9 cellular contexts compared by ENCODE assay signal in genomic region chr6:15628499-15629131, GRCh38. TPM values are rescaled to one million over a fixed set of nuclear protein-coding genes. Genes with fewer than 3 reads are reported as not detected.
DNase-seq lines count a peak whose midpoint lies in the region; ATAC-seq, FAIRE-seq and TF ChIP-seq lines count a peak whose summit lies in the region.
"Had no signal": no experiment of that assay in that cellular context is flagged by ENCODE, and none has a peak within 500 bp of the region (broad histone marks: within the 10 kb centered on the region; RNA-seq: fewer than 3 reads in every experiment).

No MANE protein-coding gene starts in this region.

- H3K9ac ChIP-seq in SK-N-MC (ENCODE audit: insufficient read length), result peak overlapping the region; percentile 46
- no peak overlapping the region for H3K9ac ChIP-seq in colonic mucosa (ENCODE audit: low read depth in 2 of 2, low read length in 2 of 2)

- no peak for ATAC-seq in GM19455 (IDR thresholded peaks at IDR 0.05; ENCODE audit: unreplicated experiment)

- H3K9me3 ChIP-seq in SK-N-MC (ENCODE audit: low read depth, low read length), result no peaks in the 10 kb centered on the region
- H3K9me3 ChIP-seq in colonic mucosa, result no peaks in the 10 kb centered on the region
- H3K9me3 ChIP-seq: upper lobe of left lung had no signal

- no peak for FAIRE-seq in bronchial epithelial cell (lab: Jason Lieb, UNC)

- TF ChIP-seq CTCF in bronchial epithelial cell (IDR thresholded peaks at IDR 0.05; ENCODE audit: insufficient read depth, low read length, severe bottlenecking), result no peak
- TF ChIP-seq CTCF in GM13977 (IDR thresholded peaks at IDR 0.05; ENCODE audit: extremely low read depth, insufficient read depth, missing control alignments), result no peak
- TF ChIP-seq CTCF in colonic mucosa (IDR thresholded peaks at IDR 0.05), result no peak

- intact Hi-C loops in colonic mucosa (cut with DNase I), result loop anchor here (10.0 kb wide), 1 partner anchor 134 kb away; no protein-coding TSS in a partner anchor

- H3K4me3 ChIP-seq in SK-N-MC (peak overlapping the region; percentile 21; the same call in 1 of the 2 replicates), bronchial epithelial cell (ENCODE audit: low read depth, low read length) (no peak overlapping the region), colonic mucosa (no peak overlapping the region)
- H3K4me3 ChIP-seq: upper lobe of left lung had no signal

- H3K36me3 ChIP-seq in SK-N-MC (ENCODE audit: insufficient read depth, low read length) (peaks cover 3% of the 10 kb centered on the region; the same call in 1 of the 2 replicates), bronchial epithelial cell (ENCODE audit: control insufficient read depth, insufficient read depth, low read length) (no peaks in the 10 kb centered on the region), colonic mucosa (no peaks in the 10 kb centered on the region)
- H3K36me3 ChIP-seq: upper lobe of left lung had no signal

- H3K27me3 ChIP-seq in bronchial epithelial cell (ENCODE audit: control insufficient read depth, insufficient read depth, low read length), result no peaks in the 10 kb centered on the region
- no peaks in the 10 kb centered on the region for H3K27me3 ChIP-seq in colonic mucosa
- H3K27me3 ChIP-seq: upper lobe of left lung had no signal

- H3K4me1 ChIP-seq in colonic mucosa, result no peaks in the 10 kb centered on the region

- H3K27ac ChIP-seq in SK-N-MC (peak overlapping the region; percentile 79), colonic mucosa (no peak overlapping the region)
- H3K27ac ChIP-seq: upper lobe of left lung had no signal

- in situ Hi-C loops in GM13977 (cut with MboI; ENCODE audit: low pct_unique_long_range_greater_than_20kb, low sequenced_read_pairs, unreplicated experiment), result no loop called here

- DNase-seq in GM04503 (ENCODE audit: low read depth) (peak; percentile 49), SK-N-MC (ENCODE audit: low read depth, low spot score) (no peak), bronchial epithelial cell (ENCODE audit: low read depth) (peak; percentile 66), GM13977 (ENCODE audit: low spot score) (no peak), HK-2 (ENCODE audit: unreplicated experiment) (no peak), colonic mucosa (no peak)
- peak; percentile 40 for DNase-seq in stimulated activated CD4-positive, alpha-beta T cell treated with anti-CD3 and anti-CD28 coated beads, Interleukin-4, amount 100 ng/mL, for 1 hour
- DNase-seq: upper lobe of left lung had no signal

RNA-seq across cellular contexts. Expression of gene DTNBP1, which starts 34.2 kb away (rescaled TPM):
- 6.3 and 11.0 TPM in 2 replicates for total RNA-seq in bronchial epithelial cell
- 10 to 100 TPM; 17.4 to 22.0 TPM for total RNA-seq in colonic mucosa

Comparison
In these comparisons a context has a peak if more than half of its experiments do, and no peak if none do; other contexts are left out.
1. DNase-seq: peak in GM04503 (single experiment), bronchial epithelial cell (single experiment) and stimulated activated CD4-positive, alpha-beta T cell treated with anti-CD3 and anti-CD28 coated beads, Interleukin-4, amount 100 ng/mL, for 1 hour (single experiment); none in SK-N-MC (single experiment), GM13977 (single experiment), HK-2 (single experiment) and colonic mucosa (single experiment).